In genomic region chr5:270340-270739, GRCh38 we compare ENCODE assay signal across 11 cellular contexts. TPM values are rescaled to one million over a fixed set of nuclear protein-coding genes. Genes with fewer than 3 reads are reported as not detected.
DNase-seq lines count a peak whose midpoint lies in the region; ATAC-seq, FAIRE-seq and TF ChIP-seq lines count a peak whose summit lies in the region.
"Had no signal": no experiment of that assay in that cellular context is flagged by ENCODE, and none has a peak within 500 bp of the region (broad histone marks: within the 10 kb centered on the region; RNA-seq: fewer than 3 reads in every experiment).

No MANE protein-coding gene starts in this region.

- no peak for TF ChIP-seq CTCF in heart right ventricle (IDR thresholded peaks at IDR 0.05)
- TF ChIP-seq CTCF in vagina (IDR thresholded peaks at IDR 0.05): no peak

- H3K27me3 Mint-ChIP-seq in activated naive CD8-positive, alpha-beta T cell: no peaks in the 10 kb centered on the region

- no peaks in the 10 kb centered on the region for H3K79me1 ChIP-seq in mesendoderm (ENCODE audit: low read length)

- H4K8ac ChIP-seq in mesendoderm (ENCODE audit: low read depth, low read length): no peak overlapping the region

- H2BK5ac ChIP-seq in mesendoderm (ENCODE audit: low read length): no peak overlapping the region

- no peak overlapping the region for H3K4ac ChIP-seq in mesendoderm (ENCODE audit: low read depth, low read length)

- no peak overlapping the region for H4K5ac ChIP-seq in mesendoderm (ENCODE audit: low read length)

- H3K4me3 ChIP-seq in heart right ventricle (peak overlapping the region in 6 of 10 donors; percentile 71 to 99 (median 97)), mesendoderm (ENCODE audit: low read length) (no peak overlapping the region), vagina (peak overlapping the region in 1 of 2 donors; percentile 75)

- H3K4me1 ChIP-seq in heart right ventricle (peaks cover 0 to 34% (median 16%) of the 10 kb centered on the region in 9 donors), mesendoderm (ENCODE audit: control insufficient read depth, low read depth, low read length) (no peaks in the 10 kb centered on the region), vagina (peaks cover 27% of the 10 kb centered on the region)

- H3K27ac Mint-ChIP-seq in activated naive CD8-positive, alpha-beta T cell: peak overlapping the region; percentile 50

- TF ChIP-seq POLR2A in vagina (IDR thresholded peaks at IDR 0.05): no peak
- no peak for TF ChIP-seq POLR2A in H54 (IDR thresholded peaks at IDR 0.05; ENCODE audit: low read depth, low read length)

- H3K9me3 ChIP-seq in heart right ventricle: no peaks in the 10 kb centered on the region
- H3K9me3 ChIP-seq in vagina: no peaks in the 10 kb centered on the region

- H3K27ac ChIP-seq in heart right ventricle (peak overlapping the region in 6 of 10 donors; percentile 84 to 98 (median 93)), mesendoderm (ENCODE audit: low read depth, low read length) (no peak overlapping the region), vagina (no peak overlapping the region)

- WGBS in heart right ventricle, 2 donors: 58 to 79% methylated on average over 17 of the region's 17 CpGs
- WGBS in mesendoderm (ENCODE audit: extremely low coverage, insufficient coverage, low lambda C conversion rate): no CpG with 5 or more reads among the region's 17 CpGs

- no peak for FAIRE-seq in H54 (lab: Jason Lieb, UNC)
- FAIRE-seq: GM19239 had no signal

- H3K36me3 Mint-ChIP-seq in activated naive CD8-positive, alpha-beta T cell: peaks cover 11% of the 10 kb centered on the region

- H3K18ac ChIP-seq in mesendoderm (ENCODE audit: low read length): no peak overlapping the region

- no peak overlapping the region for H3K23ac ChIP-seq in mesendoderm (ENCODE audit: low read length)

- peaks cover 18% of the 10 kb centered on the region for H3K79me2 ChIP-seq in mesendoderm (ENCODE audit: control insufficient read depth, insufficient read depth, low read length)

- H3K9me3 Mint-ChIP-seq in activated naive CD8-positive, alpha-beta T cell (ENCODE audit: low read depth): no peaks in the 10 kb centered on the region

- no peak overlapping the region for H2AK5ac ChIP-seq in mesendoderm (ENCODE audit: low read length)

- no peak overlapping the region for H2BK120ac ChIP-seq in mesendoderm (ENCODE audit: low read depth, low read length)

- no peak overlapping the region for H2BK15ac ChIP-seq in mesendoderm (replicated peaks; ENCODE audit: low read depth)

- peaks cover 36% of the 10 kb centered on the region for H3K4me1 Mint-ChIP-seq in activated naive CD8-positive, alpha-beta T cell (ENCODE audit: low read depth)

- intact Hi-C loops in heart right ventricle (cut with DNase I) (loop anchor here in 1 of 10 donors (10.0 kb wide), 1 partner anchor 46 kb away; no protein-coding TSS in a partner anchor), Right ventricle myocardium inferior (cut with DNase I) (no loop called here), vagina (cut with DNase I) (loop anchor here (2.0 kb wide), 1 partner anchor 52 kb away; the partner anchor contains the start of genes CCDC127 and SDHA)

- H3K56ac ChIP-seq in mesendoderm (ENCODE audit: low read length): peak overlapping the region; percentile 15

- peaks cover 0 to 38% (median 9%) of the 10 kb centered on the region in 9 donors for H3K36me3 ChIP-seq in heart right ventricle
- H3K36me3 ChIP-seq in mesendoderm (ENCODE audit: control insufficient read depth, insufficient read depth, low read length): no peaks in the 10 kb centered on the region
- H3K36me3 ChIP-seq in vagina: peaks cover 0 to 7% of the 10 kb centered on the region in 2 donors

- no peak overlapping the region for H3K9ac ChIP-seq in mesendoderm (ENCODE audit: low read length)

- no peak overlapping the region for H3K4me2 ChIP-seq in mesendoderm (ENCODE audit: low read length)

- no peak for DNase-seq in heart right ventricle
- DNase-seq in Right ventricle myocardium inferior (ENCODE audit: missing footprints): no peak
- no peak for DNase-seq in mesendoderm
- DNase-seq in vagina (ENCODE audit: extremely low spot score in 2 of 2): peak; percentile 31 to 88
- DNase-seq in H54 (ENCODE audit: insufficient read length, low spot score): no peak
- no peak for DNase-seq in hepatic stellate cell (ENCODE audit: low spot score)
- DNase-seq: NCI-H510A, nucleus accumbens had no signal

- H3K4me3 Mint-ChIP-seq in activated naive CD8-positive, alpha-beta T cell: peak overlapping the region; percentile 87

- H3K27me3 ChIP-seq in heart right ventricle (no peaks in the 10 kb centered on the region), mesendoderm (ENCODE audit: insufficient read depth, low read length, poor library complexity) (no peaks in the 10 kb centered on the region), vagina (no peaks in the 10 kb centered on the region)

- ATAC-seq in heart right ventricle (no peak), Right ventricle myocardium inferior (no peak), HG02759 (IDR thresholded peaks at IDR 0.05; ENCODE audit: unreplicated experiment) (no peak)

RNA-seq across cellular contexts. Expression of gene PDCD6, which starts 1.1 kb away (rescaled TPM):
- total RNA-seq in heart right ventricle: 10 to 100 TPM; 27.6 to 42.9 (median 35.6) TPM
- polyA plus RNA-seq in heart right ventricle: 10 to 100 TPM; 51.2 to 85.9 TPM
- total RNA-seq in Right ventricle myocardium inferior: 34.4 TPM
- 67.4 TPM for polyA plus RNA-seq in mesendoderm (2013, experiment 1 of 2)
- polyA plus RNA-seq in mesendoderm (2013, experiment 2 of 2): 65.6 TPM
- total RNA-seq in vagina: 96.5 TPM

RNA-seq across cellular contexts. Expression of gene AHRR, which starts 51.2 kb away (rescaled TPM):
- total RNA-seq in heart right ventricle (1 to 10 TPM in 1 of 10 donors, under 1 TPM in 7, not detected in 2; 0.07 to 1.2 (median 0.46) TPM), Right ventricle myocardium inferior (2.1 TPM), vagina (11.3 TPM)
- polyA plus RNA-seq in heart right ventricle: under 1 TPM; 0.07 to 0.15 TPM
- polyA plus RNA-seq in mesendoderm (2013, experiment 1 of 2): 0.17 TPM
- polyA plus RNA-seq in mesendoderm (2013, experiment 2 of 2): 0.22 TPM

RNA-seq across cellular contexts. Expression of gene SDHA, which starts 52.2 kb away (rescaled TPM):
- 100 to 1,000 TPM; 557 to 897 (median 823) TPM for total RNA-seq in heart right ventricle
- 100 to 1,000 TPM; 317 to 636 TPM for polyA plus RNA-seq in heart right ventricle
- 811 TPM for total RNA-seq in Right ventricle myocardium inferior
- 51.9 TPM for polyA plus RNA-seq in mesendoderm (2013, experiment 1 of 2)
- 52.5 TPM for polyA plus RNA-seq in mesendoderm (2013, experiment 2 of 2)
- 84.7 TPM for total RNA-seq in vagina

RNA-seq across cellular contexts. Expression of gene CCDC127, which starts 52.4 kb away (rescaled TPM):
- 10 to 100 TPM in 1 of 10 donors, 1 to 10 TPM in 9; 5.0 to 10.4 (median 7.7) TPM for total RNA-seq in heart right ventricle
- polyA plus RNA-seq in heart right ventricle: 1 to 10 TPM; 3.8 to 4.3 TPM
- 9.4 TPM for total RNA-seq in Right ventricle myocardium inferior
- polyA plus RNA-seq in mesendoderm (2013, experiment 1 of 2): 2.7 TPM
- 2.9 TPM for polyA plus RNA-seq in mesendoderm (2013, experiment 2 of 2)
- 4.2 TPM for total RNA-seq in vagina

Comparison
In these comparisons a context has a peak if more than half of its experiments do, and no peak if none do; other contexts are left out.
1. DNase-seq: peak in vagina (2 of 2); none in heart right ventricle (0 of 2), Right ventricle myocardium inferior (single experiment), mesendoderm (single experiment), H54 (single experiment) and hepatic stellate cell (single experiment).
2. H3K27ac ChIP-seq: peak in heart right ventricle (6 of 10); none in mesendoderm (single experiment) and vagina (single experiment).